ENCODE assay signal across 20 cellular contexts in genomic region chr12:16506394-16506793, GRCh38.
"Had no signal": no experiment of that assay in that cellular context is flagged by ENCODE, and none has a peak within 500 bp of the region (broad histone marks: within the 10 kb centered on the region; RNA-seq: fewer than 3 reads in every experiment).

No MANE protein-coding gene starts in this region.

- ATAC-seq: HepG2, T-helper 17 cell had no signal

- H3K27me3 Mint-ChIP-seq: T-helper 17 cell had no signal

- H3K4me3 Mint-ChIP-seq: T-helper 17 cell had no signal

- H3K4me1 Mint-ChIP-seq: T-helper 17 cell had no signal

- DNase-seq: IMR-90, Karpas-422, KG1, MG63, NCI-H1092, NCI-H1105 treated with DMSO at 0.1 percent for 48 hours, NCI-H1417 treated with DMSO at 0.1 percent for 48 hours, NCI-H1694 treated with DMSO at 0.1 percent for 48 hours, NCI-H1930, NCI-H2081, NCI-H2107, NCI-H2227 treated with DMSO at 0.1 percent for 48 hours, NCI-H446, NCI-H524, NCI-H526 treated with DMSO at 0.1 percent for 48 hours, SHP77, SK-N-SH, T-helper 1 cell, T-helper 17 cell had no signal

- H3K27ac Mint-ChIP-seq: T-helper 17 cell had no signal
